1 cellular context compared by ENCODE assay signal in the genomic region with DNA sequence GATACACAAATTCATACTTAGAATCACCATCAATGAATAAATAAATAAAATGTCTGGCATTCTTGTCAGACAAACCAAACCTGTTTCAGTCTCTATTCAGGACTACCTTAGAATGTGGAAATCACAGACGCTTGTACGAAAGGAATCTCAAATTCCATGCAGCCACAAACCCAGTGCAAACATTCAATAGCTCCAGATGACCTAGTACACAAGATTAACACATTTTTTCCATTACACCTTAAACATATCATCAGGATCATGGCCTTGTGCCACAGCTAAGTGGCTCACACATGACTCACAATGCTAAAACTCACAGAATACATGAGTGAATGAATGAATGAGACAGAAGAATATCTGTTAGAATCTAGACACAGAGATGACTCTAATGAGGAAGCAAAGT.
TF ChIP-seq lines count a peak whose summit lies in the region.

No MANE protein-coding gene starts in this region.

TF ChIP-seq in HCT116, 20 proteins besides CTCF, POLR2A, EP300 and RAD21:
- TF ChIP-seq EZH2phosphoT487 (IDR thresholded peaks at IDR 0.05; ENCODE audit: borderline replicate concordance) (no peak), FOSL1 (IDR thresholded peaks at IDR 0.05; ENCODE audit: low read depth) (peak; percentile 65), JUND (IDR thresholded peaks at IDR 0.05) (peak; percentile 57), YY1 (IDR thresholded peaks at IDR 0.05; ENCODE audit: extremely low read depth, insufficient replicate concordance, low read depth, low read length) (no peak), POLR2AphosphoS5 (IDR thresholded peaks at IDR 0.05; ENCODE audit: low read depth, low read length) (no peak), SP1 (IDR thresholded peaks at IDR 0.05; ENCODE audit: low read depth) (peak; percentile 45)
- TF ChIP-seq, protein P1, sequence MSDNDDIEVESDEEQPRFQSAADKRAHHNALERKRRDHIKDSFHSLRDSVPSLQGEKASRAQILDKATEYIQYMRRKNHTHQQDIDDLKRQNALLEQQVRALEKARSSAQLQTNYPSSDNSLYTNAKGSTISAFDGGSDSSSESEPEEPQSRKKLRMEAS (IDR thresholded peaks at IDR 0.05) = 0 out of 2 replicates have a peak, but pooled peaks have one; percentile 9
